In genomic region chr1:101205457-101205856, GRCh38 we compare ENCODE assay signal across 3 cellular contexts.
TF ChIP-seq lines count a peak whose summit lies in the region.

No MANE protein-coding gene starts in this region.

TF ChIP-seq in SK-N-SH, 30 proteins besides CTCF, POLR2A, EP300 and RAD21:
- TF ChIP-seq TCF12 (IDR thresholded peaks at IDR 0.05), result no peak
- TF ChIP-seq ELF1 (IDR thresholded peaks at IDR 0.05), result no peak
- no peak for TF ChIP-seq USF2 (IDR thresholded peaks at IDR 0.05; ENCODE audit: borderline replicate concordance, low read depth, low read length)
- TF ChIP-seq SMC3 (IDR thresholded peaks at IDR 0.05; ENCODE audit: low read depth, low read length), result no peak
- no peak for TF ChIP-seq PBX3 (IDR thresholded peaks at IDR 0.05)
- no peak for TF ChIP-seq RXRA (IDR thresholded peaks at IDR 0.05; ENCODE audit: borderline replicate concordance, low read depth)
- TF ChIP-seq ZBTB33 (IDR thresholded peaks at IDR 0.05; ENCODE audit: borderline replicate concordance, low read depth), result no peak
- TF ChIP-seq TEAD4 (IDR thresholded peaks at IDR 0.05; ENCODE audit: borderline replicate concordance, insufficient read depth), result no peak
- no peak for TF ChIP-seq GATA2 (CRISPR knock-in tag; IDR thresholded peaks at IDR 0.05)
TF ChIP-seq in SK-N-SH: peak in this region for 0.

TF ChIP-seq in SK-N-SH treated with all-trans-retinoic acid at 6 μM for 48 hours, 23 proteins besides CTCF, POLR2A, EP300 and RAD21:
- no peak for TF ChIP-seq CSDC2 (CRISPR knock-in tag; IDR thresholded peaks at IDR 0.05)
- TF ChIP-seq CSRNP3 (CRISPR knock-in tag; IDR thresholded peaks at IDR 0.05), result no peak
- TF ChIP-seq CREB5 (CRISPR knock-in tag; IDR thresholded peaks at IDR 0.05; ENCODE audit: low read depth), result no peak
- no peak for TF ChIP-seq PPARA (CRISPR knock-in tag; IDR thresholded peaks at IDR 0.05; ENCODE audit: borderline replicate concordance)
- no peak for TF ChIP-seq ZFP30 (CRISPR knock-in tag; IDR thresholded peaks at IDR 0.05)
- no peak for TF ChIP-seq ZNF8 (CRISPR knock-in tag; IDR thresholded peaks at IDR 0.05)
- TF ChIP-seq RARB (CRISPR knock-in tag; IDR thresholded peaks at IDR 0.05), result no peak
- no peak for TF ChIP-seq OSR1 (CRISPR knock-in tag; IDR thresholded peaks at IDR 0.05)

TF ChIP-seq in GM12878, 131 proteins besides CTCF, POLR2A, EP300 and RAD21:
- TF ChIP-seq BHLHE40 (IDR thresholded peaks at IDR 0.05; ENCODE audit: borderline replicate concordance in 1 of 2, low read depth in 2 of 2, low read length in 1 of 2) (no peak), IRF4 (IDR thresholded peaks at IDR 0.05; ENCODE audit: low read depth, low read length) (0 out of 2 replicates have a peak, but pooled peaks have one; percentile 32), EED (IDR thresholded peaks at IDR 0.05; ENCODE audit: low read depth) (peak; percentile 47; the same call in 1 of the 2 replicates), ZNF274 (IDR thresholded peaks at IDR 0.05; ENCODE audit: insufficient read depth, insufficient read length) (no peak), RUNX3 (IDR thresholded peaks at IDR 0.05; ENCODE audit: low read length) (peak; percentile 84), CBFB (IDR thresholded peaks at IDR 0.05; ENCODE audit: low read depth) (no peak), HSF1 (IDR thresholded peaks at IDR 0.05; ENCODE audit: low read depth, low read length) (no peak), BCL3 (IDR thresholded peaks at IDR 0.05; ENCODE audit: borderline replicate concordance, insufficient read depth, low read depth, low read length, poor library complexity, severe bottlenecking) (peak; percentile 22), JUNB (IDR thresholded peaks at IDR 0.05) (peak; percentile 65; the same call in 1 of the 2 replicates), TBL1XR1 (IDR thresholded peaks at IDR 0.05; ENCODE audit: low read depth, low read length) (no peak), ZNF622 (IDR thresholded peaks at IDR 0.05) (no peak), PBX3 (IDR thresholded peaks at IDR 0.05; ENCODE audit: insufficient replicate concordance, low read depth, low read length) (no peak), HDGF (IDR thresholded peaks at IDR 0.05) (no peak), CREB1 (IDR thresholded peaks at IDR 0.05; ENCODE audit: low read depth) (no peak), NFIC (IDR thresholded peaks at IDR 0.05; ENCODE audit: low read depth, low read length) (peak; percentile 67; the same call in 1 of the 2 replicates)
